16 cellular contexts compared by ENCODE assay signal in the genomic region with DNA sequence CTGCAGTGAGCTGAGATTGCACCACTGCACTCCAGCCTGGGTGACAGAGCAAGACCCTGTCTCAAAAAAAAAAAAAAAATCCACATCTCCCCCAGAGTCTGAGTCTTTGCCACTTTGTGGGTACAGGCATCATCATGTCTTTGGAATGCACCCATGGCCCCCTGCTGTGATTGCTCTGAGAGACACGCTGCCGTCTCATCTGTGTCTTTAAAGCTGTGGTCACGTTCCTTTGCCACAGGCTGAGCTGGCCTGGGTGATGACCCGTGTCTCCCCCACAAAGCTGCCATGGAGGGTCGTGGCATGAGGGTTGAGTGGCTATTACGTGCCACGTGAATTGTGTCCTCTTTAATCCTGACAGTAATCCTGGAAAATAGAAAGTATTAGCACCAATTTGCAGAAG. TPM values are rescaled to one million over a fixed set of nuclear protein-coding genes. Genes with fewer than 3 reads are reported as not detected.
DNase-seq lines count a peak whose midpoint lies in the region; ATAC-seq and TF ChIP-seq lines count a peak whose summit lies in the region.
"Had no signal": no experiment of that assay in that cellular context is flagged by ENCODE, and none has a peak within 500 bp of the region (broad histone marks: within the 10 kb centered on the region; RNA-seq: fewer than 3 reads in every experiment).

No MANE protein-coding gene starts in this region.

- H3K27ac Mint-ChIP-seq in chondrocyte (ENCODE audit: unreplicated experiment) = peak overlapping the region; percentile 83
- H3K27ac Mint-ChIP-seq: activated naive CD4-positive, alpha-beta T cell treated with anti-CD3 and anti-CD28 coated beads, Interleukin-2, amount 10 ng/mL, durations not matched to agents 7 days and 5 days; CD4-positive, CD25-positive, alpha-beta regulatory T cell had no signal

- H3K4me1 Mint-ChIP-seq in chondrocyte (ENCODE audit: low read depth) = peaks cover 86% of the 10 kb centered on the region

- H3K36me3 Mint-ChIP-seq in chondrocyte (ENCODE audit: low read depth) = no peaks in the 10 kb centered on the region
- H3K36me3 Mint-ChIP-seq: activated naive CD4-positive, alpha-beta T cell treated with anti-CD3 and anti-CD28 coated beads, Interleukin-2, amount 10 ng/mL, durations not matched to agents 7 days and 5 days; CD4-positive, CD25-positive, alpha-beta regulatory T cell had no signal

- H3K4me3 Mint-ChIP-seq in chondrocyte (ENCODE audit: unreplicated experiment) = no peak overlapping the region
- H3K4me3 Mint-ChIP-seq: activated naive CD4-positive, alpha-beta T cell treated with anti-CD3 and anti-CD28 coated beads, Interleukin-2, amount 10 ng/mL, durations not matched to agents 7 days and 5 days; CD4-positive, CD25-positive, alpha-beta regulatory T cell had no signal

- no peaks in the 10 kb centered on the region for H3K9me3 Mint-ChIP-seq in chondrocyte (ENCODE audit: low read depth)
- H3K9me3 Mint-ChIP-seq: activated naive CD4-positive, alpha-beta T cell treated with anti-CD3 and anti-CD28 coated beads, Interleukin-2, amount 10 ng/mL, durations not matched to agents 7 days and 5 days had no signal

- no peaks in the 10 kb centered on the region for H3K27me3 Mint-ChIP-seq in chondrocyte (ENCODE audit: low read depth)

- TF ChIP-seq CTCF in chondrocyte (IDR thresholded peaks at IDR 0.05) (no peak), GM10266 (IDR thresholded peaks at IDR 0.05; ENCODE audit: control insufficient read depth, insufficient read depth, low read depth, missing control alignments) (no peak)

- ATAC-seq in GM21576 (IDR thresholded peaks at IDR 0.05; ENCODE audit: unreplicated experiment) = no peak
- ATAC-seq: gastrocnemius medialis had no signal

- DNase-seq in EL (peak; percentile 97), NCI-H226 (peak; percentile 57), chondrocyte (ENCODE audit: low spot score) (no peak), renal cortical epithelial cell (ENCODE audit: low read depth) (peak; percentile 93), GM10266 (ENCODE audit: extremely low spot score) (no peak)
- DNase-seq in activated effector memory CD4-positive, alpha-beta T cell treated with Interleukin-2 at 50 U/mL for 16 hours = no peak
- no peak for DNase-seq in activated naive CD4-positive, alpha-beta T cell treated with Interleukin-2 at 50 U/mL for 16 hours
- DNase-seq: activated naive CD4-positive, alpha-beta T cell treated with anti-CD3 and anti-CD28 coated beads, Interleukin-2, amount 10 ng/mL, durations not matched to agents 7 days and 5 days; CD4-positive, CD25-positive, alpha-beta regulatory T cell; gastrocnemius medialis; GDM1; NCI-H446; stimulated activated CD4-positive, alpha-beta T cell treated with anti-CD3 and anti-CD28 coated beads, Interleukin-4, amount 100 ng/mL, for 4 hours; stimulated activated naive CD4-positive, alpha-beta T cell treated with Interleukin-2 at 50 U/mL for 16 hours; T-helper 9 cell had no signal

RNA-seq across cellular contexts. Expression of a gene that starts 20.2 kb away (rescaled TPM):
- total RNA-seq in chondrocyte (1.7 to 12.1 TPM (median 11.7 TPM) in 3 replicates), renal cortical epithelial cell (107 and 148 TPM in 2 replicates)

Comparison
In these comparisons a context has a peak if more than half of its experiments do, and no peak if none do; other contexts are left out.
1. DNase-seq: peak in EL (single experiment), NCI-H226 (single experiment) and renal cortical epithelial cell (single experiment); none in chondrocyte (single experiment), activated effector memory CD4-positive, alpha-beta T cell treated with Interleukin-2 at 50 U/mL for 16 hours (single experiment), activated naive CD4-positive, alpha-beta T cell treated with Interleukin-2 at 50 U/mL for 16 hours (single experiment) and GM10266 (single experiment).